In the genomic region with DNA sequence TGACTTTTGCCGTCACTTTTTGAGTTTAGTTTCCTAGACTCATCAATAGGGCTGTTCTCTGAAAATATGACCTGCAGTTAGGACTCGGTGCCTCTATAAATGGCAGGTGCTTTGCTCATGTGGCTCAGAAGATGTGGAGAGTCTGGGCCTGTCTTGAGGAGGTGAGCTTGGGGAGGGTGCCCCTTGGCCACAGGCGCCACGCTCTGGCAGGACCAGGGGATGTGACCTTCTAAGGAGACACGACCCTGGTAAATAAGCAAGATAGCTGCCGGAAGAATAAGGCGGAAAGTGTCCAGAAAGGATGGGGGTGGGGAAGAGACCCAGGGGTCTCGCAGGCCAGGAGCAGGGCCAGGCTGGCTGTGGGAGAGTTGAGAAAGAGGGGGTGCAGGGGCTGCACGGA, we compare ENCODE assay signal across 27 cellular contexts.
"Had no signal": no experiment of that assay in that cellular context is flagged by ENCODE, and none has a peak within 500 bp of the region (broad histone marks: within the 10 kb centered on the region; RNA-seq: fewer than 3 reads in every experiment).

No MANE protein-coding gene starts in this region.

- H3K36me3 ChIP-seq: Peyer's patch, SJCRH30 had no signal

- H3K4me3 Mint-ChIP-seq: activated CD4-positive, alpha-beta memory T cell treated with anti-CD3 and anti-CD28 coated beads for 36 hours; activated CD4-positive, alpha-beta T cell treated with anti-CD3 and anti-CD28 coated beads, Interleukin-2, amount 10 ng/mL, durations not matched to agents 7 days and 5 days; activated T-cell treated with anti-CD3 and anti-CD28 coated beads, Interleukin-2, amount 50 U/mL, for 72 hours had no signal

- H3K9me3 Mint-ChIP-seq: activated CD4-positive, alpha-beta memory T cell treated with anti-CD3 and anti-CD28 coated beads for 36 hours; activated CD4-positive, alpha-beta T cell treated with anti-CD3 and anti-CD28 coated beads, Interleukin-2, amount 10 ng/mL, durations not matched to agents 7 days and 5 days; activated naive CD4-positive, alpha-beta T cell treated with anti-CD3 and anti-CD28 coated beads, Interleukin-2, amount 50 U/mL, for 72 hours; activated T-cell treated with anti-CD3 and anti-CD28 coated beads, Interleukin-2, amount 50 U/mL, for 72 hours; brain had no signal

- DNase-seq: activated CD4-positive, alpha-beta memory T cell treated with anti-CD3 and anti-CD28 coated beads for 36 hours; activated CD4-positive, alpha-beta T cell treated with anti-CD3 and anti-CD28 coated beads, Interleukin-2, amount 10 ng/mL, durations not matched to agents 7 days and 5 days; activated CD4-positive, CD25-positive, alpha-beta regulatory T cell; activated CD8-positive, alpha-beta memory T cell treated with anti-CD3 and anti-CD28 coated beads for 24 hours; activated naive CD4-positive, alpha-beta T cell treated with Interleukin-2 at 50 U/mL for 16 hours; activated T-cell treated with anti-CD3 and anti-CD28 coated beads, Interleukin-2, amount 50 U/mL, for 72 hours; amygdala; NCI-H1092; NCI-H1930; NCI-H2107; NCI-H2171 treated with DMSO at 0.1 percent for 48 hours; NCI-H226; NCI-H510A; NCI-H526 treated with DMSO at 0.1 percent for 48 hours; NCI-H82; NK-92 treated with Interleukin-12 subunit alpha and Interleukin-12 subunit beta, amount 100 ng/mL, for 24 hours; Right ventricle myocardium superior; SJCRH30; SK-N-SH; T-helper 1 cell had no signal

- H3K4me3 ChIP-seq: Peyer's patch, SJCRH30 had no signal

- H3K27me3 ChIP-seq: Peyer's patch, SJCRH30 had no signal

- H3K27ac ChIP-seq: KMS-11, Peyer's patch, RWPE1, SJCRH30, VCaP had no signal

- H3K4me1 ChIP-seq: SJCRH30 had no signal

- H3K9ac ChIP-seq: KMS-11, SK-N-SH had no signal

- FAIRE-seq: astrocyte had no signal

- H3K9me3 ChIP-seq: Peyer's patch, SJCRH30, SK-N-SH had no signal

- H3K27ac Mint-ChIP-seq: activated CD4-positive, alpha-beta memory T cell treated with anti-CD3 and anti-CD28 coated beads for 36 hours; activated CD4-positive, alpha-beta T cell treated with anti-CD3 and anti-CD28 coated beads, Interleukin-2, amount 10 ng/mL, durations not matched to agents 7 days and 5 days; activated naive CD4-positive, alpha-beta T cell treated with anti-CD3 and anti-CD28 coated beads, Interleukin-2, amount 50 U/mL, for 72 hours; activated T-cell treated with anti-CD3 and anti-CD28 coated beads, Interleukin-2, amount 50 U/mL, for 72 hours had no signal

- H3K4me1 Mint-ChIP-seq: brain had no signal

- ATAC-seq: activated naive CD4-positive, alpha-beta T cell treated with anti-CD3 and anti-CD28 coated beads, Interleukin-2, amount 50 U/mL, for 72 hours; activated T-cell treated with anti-CD3 and anti-CD28 coated beads, Interleukin-2, amount 50 U/mL, for 72 hours had no signal

- H3K36me3 Mint-ChIP-seq: activated CD4-positive, alpha-beta memory T cell treated with anti-CD3 and anti-CD28 coated beads for 36 hours; activated naive CD4-positive, alpha-beta T cell treated with anti-CD3 and anti-CD28 coated beads, Interleukin-2, amount 50 U/mL, for 72 hours; brain had no signal

- H3K27me3 Mint-ChIP-seq: activated CD4-positive, alpha-beta memory T cell treated with anti-CD3 and anti-CD28 coated beads for 36 hours; activated CD4-positive, alpha-beta T cell treated with anti-CD3 and anti-CD28 coated beads, Interleukin-2, amount 10 ng/mL, durations not matched to agents 7 days and 5 days; brain had no signal
